8 cellular contexts compared by ENCODE assay signal in genomic region chr7:149771696-149772235, GRCh38. TPM values are rescaled to one million over a fixed set of nuclear protein-coding genes. Genes with fewer than 3 reads are reported as not detected.
A peak's percentile ranks its signal among the peaks of the same experiment; 100 is the strongest.
DNase-seq lines count a peak whose midpoint lies in the region; ATAC-seq, FAIRE-seq and TF ChIP-seq lines count a peak whose summit lies in the region.

No MANE protein-coding gene starts in this region.

- H3K4me3 ChIP-seq in OCI-LY1 (ENCODE audit: low read depth, low read length, poor library complexity, severe bottlenecking) = peak overlapping the region; percentile 59
- H3K4me3 ChIP-seq in esophagus muscularis mucosa = peak overlapping the region; percentile 76 to 87 (median 78)

- peak overlapping the region; percentile 65 for H3K4me2 ChIP-seq in OCI-LY1 (ENCODE audit: low read length)

- no peaks in the 10 kb centered on the region for H3K9me3 ChIP-seq in OCI-LY1 (ENCODE audit: low read length)
- H3K9me3 ChIP-seq in esophagus muscularis mucosa = no peaks in the 10 kb centered on the region

- H3K36me3 ChIP-seq in OCI-LY1 (ENCODE audit: insufficient read depth, low read length) (no peaks in the 10 kb centered on the region), esophagus muscularis mucosa (peaks cover 0 to 38% (median 15%) of the 10 kb centered on the region in 4 donors)

- H4K20me1 ChIP-seq in OCI-LY1 (ENCODE audit: insufficient read depth, low read length) = no peaks in the 10 kb centered on the region

- H3K27me3 ChIP-seq in OCI-LY1 (ENCODE audit: insufficient read depth, low read length) (0 out of 2 replicates have a peak, but pooled peaks cover 8% of the 10 kb centered on the region), esophagus muscularis mucosa (no peaks in the 10 kb centered on the region)

- H3K36me3 Mint-ChIP-seq in Calu3 (ENCODE audit: insufficient read depth, unreplicated experiment) = peaks cover 10% of the 10 kb centered on the region

- TF ChIP-seq EP300 in esophagus muscularis mucosa (IDR thresholded peaks at IDR 0.05) = no peak

- no peak overlapping the region for H3K27ac ChIP-seq in OCI-LY1 (ENCODE audit: low read depth, low read length, poor library complexity, severe bottlenecking)
- peak overlapping the region; percentile 71 to 82 (median 78) for H3K27ac ChIP-seq in esophagus muscularis mucosa (replicated peaks in 1 of 4)

- 3% methylated on average over 30 of the region's 39 CpGs for WGBS in esophagus muscularis mucosa

- CTCF ChIA-PET in Calu3 (lab: Charles Lee) = interaction anchor here (0.6 to 0.9 kb wide), 3 partner anchors 11 to 147 kb away, joined by 3 to 4 read pairs (median 3); no protein-coding TSS in a partner anchor

- BruUV-seq in Calu3 (replicated peaks; lab: Mats Ljungman, UMichigan) = no TSS peak

- H3K4me1 Mint-ChIP-seq in Calu3 (ENCODE audit: low read depth, unreplicated experiment) = peaks cover 8% of the 10 kb centered on the region

- peak; percentile 36 for FAIRE-seq in HTR-8/SVneo (lab: Jason Lieb, UNC)

- no peaks in the 10 kb centered on the region for H3K79me2 ChIP-seq in OCI-LY1 (ENCODE audit: insufficient read depth, low read length)

- no peak overlapping the region for H2AFZ ChIP-seq in OCI-LY1 (ENCODE audit: low read length)

- H3K9me3 Mint-ChIP-seq in Calu3 (ENCODE audit: low read depth, unreplicated experiment) = no peaks in the 10 kb centered on the region

- peak overlapping the region; percentile 40; the same call in 1 of the 2 replicates for H3K9ac ChIP-seq in OCI-LY1 (ENCODE audit: low read length)

- peak overlapping the region; percentile 65 for H3K4me3 Mint-ChIP-seq in Calu3 (ENCODE audit: low read depth, unreplicated experiment)

- peak; percentile 97 for ATAC-seq in GM21381 (IDR thresholded peaks at IDR 0.05; ENCODE audit: unreplicated experiment)

- H3K4me1 ChIP-seq in OCI-LY1 (ENCODE audit: insufficient read depth, low read length, severe bottlenecking) = peaks cover 15% of the 10 kb centered on the region
- H3K4me1 ChIP-seq in esophagus muscularis mucosa = peaks cover 18 to 52% (median 51%) of the 10 kb centered on the region in 4 donors

- H3K27ac Mint-ChIP-seq in Calu3 (ENCODE audit: unreplicated experiment) = no peak overlapping the region

- no peaks in the 10 kb centered on the region for H3F3A ChIP-seq in OCI-LY1 (ENCODE audit: insufficient read depth, low read length)

- intact Hi-C loops in Calu3 (cut with micrococcal nuclease; ENCODE audit: unreplicated experiment) = no loop called here
- intact Hi-C loops in esophagus muscularis mucosa (cut with DNase I) = loop anchor here (5.0 kb wide), 1 partner anchor 644 kb away; the partner anchor contains the start of gene ZNF425

- H3K9me2 ChIP-seq in OCI-LY1 (ENCODE audit: low read depth, low read length) = no peaks in the 10 kb centered on the region

- no peak for TF ChIP-seq POLR2A in esophagus muscularis mucosa (IDR thresholded peaks at IDR 0.05; ENCODE audit: low read depth)

- DNase-seq in Calu3 (peak; percentile 91), HTR-8/SVneo (ENCODE audit: insufficient read length, low spot score) (peak; percentile 85), activated T-cell treated with anti-CD3 and anti-CD28 coated beads for 48 hours (ENCODE audit: low read depth) (peak; percentile 89), esophagus muscularis mucosa (ENCODE audit: extremely low spot score) (peak; percentile 97), myocyte (ENCODE audit: low read depth) (peak; percentile 92)
- DNase-seq in stimulated activated CD8-positive, alpha-beta memory T cell treated with anti-CD3 and anti-CD28 coated beads, Interleukin-7, amount 100 ng/mL, for 1 hour (ENCODE audit: low read depth in 2 of 2) = peak; percentile 69 to 74

- TF ChIP-seq CTCF in Calu3 (IDR thresholded peaks at IDR 0.05; ENCODE audit: unreplicated experiment) (no peak), OCI-LY1 (IDR thresholded peaks at IDR 0.05; ENCODE audit: low read length) (no peak), esophagus muscularis mucosa (IDR thresholded peaks at IDR 0.05) (no peak)

- peaks cover 77% of the 10 kb centered on the region for H3K27me3 Mint-ChIP-seq in Calu3 (ENCODE audit: unreplicated experiment)

RNA-seq across cellular contexts. Expression of gene ZNF467, which starts 1.6 kb away (rescaled TPM):
- total RNA-seq in Calu3 (2022) (0.54 and 2.4 TPM in 2 replicates), esophagus muscularis mucosa (10 to 100 TPM; 10.3 to 12.4 (median 11.0) TPM), myocyte (2.5 and 5.3 TPM in 2 replicates)
- polyA plus RNA-seq in myocyte (2012) = 0.10 TPM
